ENCODE assay signal across 8 cellular contexts in the genomic region with DNA sequence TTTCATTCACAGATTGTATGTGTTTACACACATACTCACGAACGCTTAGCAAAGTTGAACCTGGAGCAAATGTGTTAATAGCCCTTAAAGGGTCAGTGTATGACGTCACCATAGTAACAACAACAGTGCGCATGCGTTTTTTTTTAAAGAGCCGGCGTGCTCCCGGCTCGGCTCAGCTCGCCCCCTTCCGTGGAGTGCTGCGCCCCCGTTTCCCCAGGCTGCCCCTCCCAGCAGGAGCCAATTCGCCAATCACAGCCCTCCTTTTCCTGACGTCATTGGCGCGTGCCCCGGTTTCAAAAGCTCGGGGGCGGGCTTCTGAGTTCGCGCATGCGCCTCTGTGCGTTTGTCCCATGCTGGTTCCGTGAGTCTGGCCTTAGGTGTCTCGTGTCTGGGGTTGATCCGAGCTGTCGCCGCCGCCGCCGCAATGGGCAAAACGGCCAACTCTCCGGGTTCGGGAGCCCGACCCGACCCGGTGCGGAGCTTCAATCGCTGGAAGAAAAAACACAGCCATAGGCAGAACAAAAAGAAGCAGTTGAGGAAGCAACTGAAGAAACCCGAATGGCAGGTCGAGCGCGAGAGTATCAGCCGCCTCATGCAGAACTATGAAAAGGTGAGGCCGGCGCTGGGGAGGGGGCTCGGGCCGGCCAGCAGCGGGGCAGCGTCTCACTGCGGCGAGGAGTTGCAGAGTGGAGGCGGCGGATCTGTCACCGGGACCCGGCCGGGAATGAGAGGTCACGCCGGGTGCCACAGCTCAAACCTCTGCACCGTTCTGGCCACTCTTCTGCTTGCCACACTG. TPM values are rescaled to one million over a fixed set of nuclear protein-coding genes. Genes with fewer than 3 reads are reported as not detected.
DNase-seq lines count a peak whose midpoint lies in the region; ATAC-seq and TF ChIP-seq lines count a peak whose summit lies in the region.

TSS of gene DDX10 (plus strand) at position 340 of the 796 bp plus-strand sequence. CDS start at position 425, 85 bp downstream.

- no peaks in the 10 kb centered on the region for H3F3A ChIP-seq in PC-3 (ENCODE audit: low read length, unreplicated experiment)

- ATAC-seq in GM21576 (IDR thresholded peaks at IDR 0.05; ENCODE audit: unreplicated experiment): peak; percentile 80
- ATAC-seq in PC-3: peak; percentile 95

- CTCF ChIA-PET in PC-3 (lab: Charles Lee): interaction anchor here (0.6 kb wide), 1 partner anchor 69 kb away, joined by 3 read pairs; no protein-coding TSS in a partner anchor

- peaks cover 8% of the 10 kb centered on the region; the same call in 1 of the 2 replicates for H4K20me1 ChIP-seq in PC-3 (ENCODE audit: low read length)

- H3K27ac ChIP-seq in PC-3 (ENCODE audit: low read length): peak within 1 kb of the TSS; percentile 24

- TF ChIP-seq EP300 in Ishikawa (IDR thresholded peaks at IDR 0.05; ENCODE audit: borderline replicate concordance): no peak

- POLR2A ChIA-PET in PC-3 (lab: Charles Lee; ENCODE audit: unreplicated experiment): interaction anchor here (0.5 to 1.0 kb wide), 6 partner anchors 29 to 1275 kb away, joined by 3 to 7 read pairs (median 4); no protein-coding TSS in a partner anchor

- DNase-seq in DMS153 (lab: John Stamatoyannopoulos, UW) (peak; percentile 95), PC-3 (peak; percentile 99), activated T-cell treated with anti-CD3 and anti-CD28 coated beads for 48 hours (ENCODE audit: low read depth) (peak; percentile 96), epithelial cell of proximal tubule (ENCODE audit: low read depth) (peak; percentile 76), mucosa of gallbladder (ENCODE audit: low spot score) (peak; percentile 99)
- DNase-seq in stimulated activated CD8-positive, alpha-beta memory T cell treated with anti-CD3 and anti-CD28 coated beads, Interleukin-4, amount 100 ng/mL, for 4 hours (ENCODE audit: low read depth in 2 of 2, low spot score in 1 of 2): peak; percentile 97

- BruUV-seq in PC-3 (replicated peaks; lab: Mats Ljungman, UMichigan): TSS peak; percentile 68

- H3K9me3 ChIP-seq in PC-3 (ENCODE audit: low read length): no peaks in the 10 kb centered on the region

- peak within 1 kb of the TSS; percentile 93 for H3K9ac ChIP-seq in PC-3 (ENCODE audit: low read length)

- H3K4me2 ChIP-seq in PC-3 (ENCODE audit: low read length): peak within 1 kb of the TSS; percentile 87

- peaks cover 51% of the 10 kb centered on the region for H3K79me2 ChIP-seq in PC-3 (ENCODE audit: low read length)

- H3K27me3 ChIP-seq in PC-3 (ENCODE audit: low read length): no peaks in the 10 kb centered on the region

- H3K9me2 ChIP-seq in PC-3 (replicated peaks; ENCODE audit: low read length): no peaks in the 10 kb centered on the region

- H2AFZ ChIP-seq in PC-3 (ENCODE audit: low read length): peak within 1 kb of the TSS; percentile 99

- TF ChIP-seq RAD21 in Ishikawa (IDR thresholded peaks at IDR 0.05; ENCODE audit: low read depth): no peak

- H3K4me3 ChIP-seq in PC-3 (ENCODE audit: low read length): peak within 1 kb of the TSS; percentile 83
- peak within 1 kb of the TSS; percentile 76 for H3K4me3 ChIP-seq in epithelial cell of proximal tubule (ENCODE audit: low read depth, low read length)

- TF ChIP-seq CTCF in PC-3 (conservative IDR thresholded peaks at IDR 0.05; ENCODE audit: low read depth, low read length): peak; percentile 28; the same call in 1 of the 2 replicates
- TF ChIP-seq CTCF in epithelial cell of proximal tubule (conservative IDR thresholded peaks at IDR 0.05; ENCODE audit: low read depth, low read length): no peak

- intact Hi-C loops in PC-3 (cut with micrococcal nuclease): no loop called here

- H3K36me3 ChIP-seq in PC-3 (ENCODE audit: low read depth, low read length): peaks cover 7% of the 10 kb centered on the region; the same call in 1 of the 2 replicates

- H3K4me1 ChIP-seq in PC-3 (ENCODE audit: insufficient read depth, low read length): peaks cover 29% of the 10 kb centered on the region

TF ChIP-seq in Ishikawa, 13 proteins besides CTCF, POLR2A, EP300 and RAD21:
- TF ChIP-seq, protein P1, sequence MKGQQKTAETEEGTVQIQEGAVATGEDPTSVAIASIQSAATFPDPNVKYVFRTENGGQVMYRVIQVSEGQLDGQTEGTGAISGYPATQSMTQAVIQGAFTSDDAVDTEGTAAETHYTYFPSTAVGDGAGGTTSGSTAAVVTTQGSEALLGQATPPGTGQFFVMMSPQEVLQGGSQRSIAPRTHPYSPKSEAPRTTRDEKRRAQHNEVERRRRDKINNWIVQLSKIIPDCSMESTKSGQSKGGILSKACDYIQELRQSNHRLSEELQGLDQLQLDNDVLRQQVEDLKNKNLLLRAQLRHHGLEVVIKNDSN (IDR thresholded peaks at IDR 0.05): peak; percentile 65; the same call in 1 of the 2 replicates
- TF ChIP-seq YY1 (IDR thresholded peaks at IDR 0.05; ENCODE audit: low read depth) (0 out of 2 replicates have a peak, but pooled peaks have one; percentile 6), TAF1 (IDR thresholded peaks at IDR 0.05; ENCODE audit: low read depth) (peak; percentile 74), CREB1 (IDR thresholded peaks at IDR 0.05; ENCODE audit: low read depth) (peak; percentile 88), CEBPB (IDR thresholded peaks at IDR 0.05) (no peak; the same call in 1 of the 2 replicates), TCF12 (IDR thresholded peaks at IDR 0.05; ENCODE audit: low read depth) (0 out of 2 replicates have a peak, but pooled peaks have one; percentile 49)
TF ChIP-seq in Ishikawa: peak in this region for 5.

RNA-seq across cellular contexts. Expression of gene DDX10, which starts in this region (rescaled TPM):
- total RNA-seq in PC-3 (2014; rRNA removed) (55.2 and 73.0 TPM in 2 replicates), epithelial cell of proximal tubule (28.9 and 34.3 TPM in 2 replicates), mucosa of gallbladder (18.4 TPM)

Comparison
In these comparisons a context has a peak if more than half of its experiments do, and no peak if none do; other contexts are left out.
1. Peak in every context shown above with its lines: DNase-seq, ATAC-seq, H3K4me3 ChIP-seq and H3K27ac ChIP-seq.